Comparison of ENCODE assay signal across 21 cellular contexts in genomic region chr1:41657679-41658078, GRCh38.
A peak's percentile ranks its signal among the peaks of the same experiment; 100 is the strongest.
DNase-seq lines count a peak whose midpoint lies in the region; ATAC-seq, FAIRE-seq and TF ChIP-seq lines count a peak whose summit lies in the region.
"Had no signal": no experiment of that assay in that cellular context is flagged by ENCODE, and none has a peak within 500 bp of the region (broad histone marks: within the 10 kb centered on the region; RNA-seq: fewer than 3 reads in every experiment).

No MANE protein-coding gene starts in this region.

- no peak overlapping the region for H3K27ac ChIP-seq in osteoblast (ENCODE audit: low read depth, low read length)
- H3K27ac ChIP-seq: lower lobe of right lung, PC-9, thoracic aorta had no signal

- TF ChIP-seq POLR2A in GM12891 (IDR thresholded peaks at IDR 0.05; ENCODE audit: low read depth, low read length): no peak

- H2AFZ ChIP-seq in osteoblast (ENCODE audit: low read length): no peak overlapping the region
- H2AFZ ChIP-seq: GM23338, PC-9 had no signal

- TF ChIP-seq CTCF in osteoblast (IDR thresholded peaks at IDR 0.05; ENCODE audit: extremely low read depth, low read depth, low read length): peak; percentile 7
- TF ChIP-seq CTCF in natural killer cell (IDR thresholded peaks at IDR 0.05): no peak

- H3K27me3 Mint-ChIP-seq in activated T-cell treated with anti-CD3 and anti-CD28 coated beads, Interleukin-2, amount 50 U/mL, for 72 hours (ENCODE audit: low read depth): no peaks in the 10 kb centered on the region
- H3K27me3 Mint-ChIP-seq in activated T-helper 17 cell treated with anti-CD3 and anti-CD28 coated beads, Interleukin-2, amount 50 U/mL, for 72 hours: no peaks in the 10 kb centered on the region
- no peaks in the 10 kb centered on the region for H3K27me3 Mint-ChIP-seq in natural killer cell (ENCODE audit: low read depth in 2 of 2)
- H3K27me3 Mint-ChIP-seq: activated CD4-positive, alpha-beta T cell treated with anti-CD3 and anti-CD28 coated beads, Interleukin-2, amount 10 ng/mL, durations not matched to agents 7 days and 5 days; activated naive CD8-positive, alpha-beta T cell treated with anti-CD3 and anti-CD28 coated beads, Interleukin-2, amount 10 ng/mL, durations not matched to agents 7 days and 5 days had no signal

- no peaks in the 10 kb centered on the region for H3K27me3 ChIP-seq in osteoblast (ENCODE audit: insufficient read depth, low read length)

- peak overlapping the region; percentile 56 to 97 for H3K4me3 Mint-ChIP-seq in activated T-cell treated with anti-CD3 and anti-CD28 coated beads, Interleukin-2, amount 50 U/mL, for 72 hours
- peak overlapping the region; percentile 76 for H3K4me3 Mint-ChIP-seq in activated T-helper 17 cell treated with anti-CD3 and anti-CD28 coated beads, Interleukin-2, amount 50 U/mL, for 72 hours
- H3K4me3 Mint-ChIP-seq in natural killer cell: no peak overlapping the region
- H3K4me3 Mint-ChIP-seq: activated CD4-positive, alpha-beta T cell treated with anti-CD3 and anti-CD28 coated beads, Interleukin-2, amount 10 ng/mL, durations not matched to agents 7 days and 5 days; activated naive CD8-positive, alpha-beta T cell treated with anti-CD3 and anti-CD28 coated beads, Interleukin-2, amount 10 ng/mL, durations not matched to agents 7 days and 5 days; GM23338 had no signal

- H3K79me2 ChIP-seq in osteoblast (ENCODE audit: insufficient read depth, low read length): peaks cover 77% of the 10 kb centered on the region

- peaks cover 2% of the 10 kb centered on the region for H4K20me1 ChIP-seq in osteoblast (ENCODE audit: insufficient read depth, low read length)

- no peaks in the 10 kb centered on the region for H3K36me3 ChIP-seq in osteoblast (ENCODE audit: insufficient read depth, low read length)
- H3K36me3 ChIP-seq: lower lobe of right lung, thoracic aorta had no signal

- intact Hi-C loops in natural killer cell (cut with micrococcal nuclease): no loop called here

- no peaks in the 10 kb centered on the region for H3K9me3 ChIP-seq in osteoblast (ENCODE audit: low read depth, low read length)
- H3K9me3 ChIP-seq: lower lobe of right lung, thoracic aorta had no signal

- no peak overlapping the region for H3K4me2 ChIP-seq in osteoblast (ENCODE audit: insufficient read depth, low read length)
- H3K4me2 ChIP-seq: GM23338, PC-9 had no signal

- H3K36me3 Mint-ChIP-seq in activated T-cell treated with anti-CD3 and anti-CD28 coated beads, Interleukin-2, amount 50 U/mL, for 72 hours (ENCODE audit: insufficient read depth in 2 of 2): peaks cover 3 to 12% of the 10 kb centered on the region in 2 donors
- H3K36me3 Mint-ChIP-seq in activated T-helper 17 cell treated with anti-CD3 and anti-CD28 coated beads, Interleukin-2, amount 50 U/mL, for 72 hours (ENCODE audit: low read depth): peaks cover 83% of the 10 kb centered on the region
- no peaks in the 10 kb centered on the region for H3K36me3 Mint-ChIP-seq in natural killer cell

- no peak overlapping the region for H3K27ac Mint-ChIP-seq in activated T-cell treated with anti-CD3 and anti-CD28 coated beads, Interleukin-2, amount 50 U/mL, for 72 hours
- H3K27ac Mint-ChIP-seq in activated T-helper 17 cell treated with anti-CD3 and anti-CD28 coated beads, Interleukin-2, amount 50 U/mL, for 72 hours: peak overlapping the region; percentile 30
- H3K27ac Mint-ChIP-seq in natural killer cell: no peak overlapping the region
- H3K27ac Mint-ChIP-seq: activated CD4-positive, alpha-beta T cell treated with anti-CD3 and anti-CD28 coated beads, Interleukin-2, amount 10 ng/mL, durations not matched to agents 7 days and 5 days; activated naive CD8-positive, alpha-beta T cell treated with anti-CD3 and anti-CD28 coated beads, Interleukin-2, amount 10 ng/mL, durations not matched to agents 7 days and 5 days; GM23338 had no signal

- no peak for ATAC-seq in activated T-cell treated with anti-CD3 and anti-CD28 coated beads, Interleukin-2, amount 50 U/mL, for 72 hours (replicated peaks in 1 of 2)
- ATAC-seq in activated T-helper 17 cell treated with anti-CD3 and anti-CD28 coated beads, Interleukin-2, amount 50 U/mL, for 72 hours (replicated peaks): no peak
- ATAC-seq in GM21367 (IDR thresholded peaks at IDR 0.05; ENCODE audit: unreplicated experiment) (no peak), natural killer cell (no peak)
- ATAC-seq: GM23338, HepG2, lower lobe of right lung had no signal

- DNase-seq in activated T-cell treated with anti-CD3 and anti-CD28 coated beads, Interleukin-2, amount 50 U/mL, for 72 hours: no peak
- DNase-seq in activated T-cell treated with anti-CD3 and anti-CD28 coated beads, Interleukin-2, amount 50 U/mL, for 48 hours: no peak
- DNase-seq in GM12891 (ENCODE audit: insufficient read length, low spot score) (no peak), osteoblast (ENCODE audit: insufficient read length, low spot score, missing footprints) (no peak), natural killer cell (no peak), NOMO-1 treated with DMSO at 0.1 percent for 48 hours (lab: John Stamatoyannopoulos, UW; ENCODE audit: unreplicated experiment) (no peak)
- DNase-seq: activated CD4-positive, alpha-beta T cell treated with anti-CD3 and anti-CD28 coated beads, Interleukin-2, amount 10 ng/mL, durations not matched to agents 7 days and 5 days; activated naive CD8-positive, alpha-beta T cell treated with anti-CD3 and anti-CD28 coated beads, Interleukin-2, amount 10 ng/mL, durations not matched to agents 7 days and 5 days; effector CD8-positive, alpha-beta T cell; NCI-H187 treated with DMSO at 0.1 percent for 48 hours; NCI-H526; PC-9; stimulated activated CD4-positive, alpha-beta T cell treated with anti-CD3 and anti-CD28 coated beads, Interleukin-4, amount 100 ng/mL, for 4 hours; stimulated activated CD8-positive, alpha-beta memory T cell treated with anti-CD3 and anti-CD28 coated beads, Interleukin-4, amount 100 ng/mL, for 48 hours had no signal

- H3K4me3 ChIP-seq in osteoblast (ENCODE audit: insufficient read depth, low read length): no peak overlapping the region
- H3K4me3 ChIP-seq: GM23338, lower lobe of right lung, PC-9, skin epidermis, thoracic aorta had no signal

- no peaks in the 10 kb centered on the region for H3K9me3 Mint-ChIP-seq in activated T-cell treated with anti-CD3 and anti-CD28 coated beads, Interleukin-2, amount 50 U/mL, for 72 hours
- no peaks in the 10 kb centered on the region for H3K9me3 Mint-ChIP-seq in activated T-helper 17 cell treated with anti-CD3 and anti-CD28 coated beads, Interleukin-2, amount 50 U/mL, for 72 hours
- no peaks in the 10 kb centered on the region for H3K9me3 Mint-ChIP-seq in natural killer cell
- H3K9me3 Mint-ChIP-seq: activated CD4-positive, alpha-beta T cell treated with anti-CD3 and anti-CD28 coated beads, Interleukin-2, amount 10 ng/mL, durations not matched to agents 7 days and 5 days; activated naive CD8-positive, alpha-beta T cell treated with anti-CD3 and anti-CD28 coated beads, Interleukin-2, amount 10 ng/mL, durations not matched to agents 7 days and 5 days; GM23338 had no signal

- peak; percentile 75 for FAIRE-seq in GM12891 (lab: Jason Lieb, UNC)
- FAIRE-seq: HepG2 had no signal

- peaks cover 14% of the 10 kb centered on the region for H3K4me1 ChIP-seq in osteoblast (ENCODE audit: insufficient read depth, low read length)

- peaks cover 89% of the 10 kb centered on the region for H3K4me1 Mint-ChIP-seq in activated T-cell treated with anti-CD3 and anti-CD28 coated beads, Interleukin-2, amount 50 U/mL, for 72 hours (ENCODE audit: low read depth)
- H3K4me1 Mint-ChIP-seq in activated T-helper 17 cell treated with anti-CD3 and anti-CD28 coated beads, Interleukin-2, amount 50 U/mL, for 72 hours: peaks cover 64% of the 10 kb centered on the region
- peaks cover 59 to 63% of the 10 kb centered on the region in 2 donors for H3K4me1 Mint-ChIP-seq in natural killer cell

TF ChIP-seq in GM12891, 5 proteins besides CTCF, POLR2A, EP300 and RAD21:
- TF ChIP-seq PAX5 (IDR thresholded peaks at IDR 0.05; ENCODE audit: insufficient read depth, low read length, severe bottlenecking) (no peak), TAF1 (IDR thresholded peaks at IDR 0.05; ENCODE audit: low read depth, low read length) (no peak), SPI1 (IDR thresholded peaks at IDR 0.05; ENCODE audit: low read depth, low read length) (no peak), POU2F2 (IDR thresholded peaks at IDR 0.05; ENCODE audit: low read depth, low read length) (no peak), POLR2AphosphoS5 (IDR thresholded peaks at IDR 0.05; ENCODE audit: low read depth, low read length) (no peak)
